In genomic region chr2:199869227-199869541, GRCh38 we compare ENCODE assay signal across 21 cellular contexts. TPM values are rescaled to one million over a fixed set of nuclear protein-coding genes. Genes with fewer than 3 reads are reported as not detected.
A peak's percentile ranks its signal among the peaks of the same experiment; 100 is the strongest.
DNase-seq lines count a peak whose midpoint lies in the region; ATAC-seq and TF ChIP-seq lines count a peak whose summit lies in the region.
"Had no signal": no experiment of that assay in that cellular context is flagged by ENCODE, and none has a peak within 500 bp of the region (broad histone marks: within the 10 kb centered on the region; RNA-seq: fewer than 3 reads in every experiment).

No MANE protein-coding gene starts in this region.

- H3K9ac ChIP-seq in ES-I3 (ENCODE audit: low read depth, low read length), result peak overlapping the region; percentile 49
- H3K9ac ChIP-seq in HUES64 (ENCODE audit: low read depth, low read length), result peak overlapping the region; percentile 56; the same call in 1 of the 2 replicates
- H3K9ac ChIP-seq in iPS-18a (ENCODE audit: low read length), result peak overlapping the region; percentile 65

- no peak for TF ChIP-seq POLR2A in gastrocnemius medialis (IDR thresholded peaks at IDR 0.05)

- ATAC-seq in gastrocnemius medialis (no peak), GM21576 (IDR thresholded peaks at IDR 0.05; ENCODE audit: unreplicated experiment) (no peak)
- ATAC-seq: HCT116 had no signal

- intact Hi-C loops in gastrocnemius medialis (cut with DNase I; ENCODE audit: low total_unique reads), result loop anchor here (10.0 kb wide), 1 partner anchor 164 kb away; no protein-coding TSS in a partner anchor

- H3K27ac ChIP-seq in HUES64 (ENCODE audit: low read depth, low read length), result peak overlapping the region; percentile 90
- peak overlapping the region; percentile 97 for H3K27ac ChIP-seq in iPS-18a (ENCODE audit: low read length)
- peak overlapping the region; percentile 42 to 67 (median 61) for H3K27ac ChIP-seq in gastrocnemius medialis
- H3K27ac ChIP-seq in WERI-Rb-1, result no peak overlapping the region
- H3K27ac ChIP-seq: RWPE1, SK-N-MC had no signal

- in situ Hi-C loops in gastrocnemius medialis (cut with MboI; ENCODE audit: low sequenced_read_pairs in 4 of 4), result no loop called here

- H3K36me3 ChIP-seq in ES-I3 (ENCODE audit: insufficient read depth, low read length) (no peaks in the 10 kb centered on the region), HUES64 (ENCODE audit: insufficient read depth, low read length) (no peaks in the 10 kb centered on the region), iPS-18a (ENCODE audit: control insufficient read depth, low read depth, low read length) (no peaks in the 10 kb centered on the region), gastrocnemius medialis (no peaks in the 10 kb centered on the region), WERI-Rb-1 (no peaks in the 10 kb centered on the region)

- H3K4me3 ChIP-seq in HUES64 (ENCODE audit: low read length), result peak overlapping the region; percentile 32
- peak overlapping the region; percentile 51 for H3K4me3 ChIP-seq in iPS-18a (ENCODE audit: low read length)
- H3K4me3 ChIP-seq in gastrocnemius medialis, result peak overlapping the region in 2 of 4 donors; percentile 4 to 15
- H3K4me3 ChIP-seq in WERI-Rb-1 (ENCODE audit: low read depth, low read length), result no peak overlapping the region
- H3K4me3 ChIP-seq: SK-N-MC had no signal

- peaks cover 24% of the 10 kb centered on the region for H3K4me1 ChIP-seq in ES-I3 (ENCODE audit: insufficient read depth, low read length)
- H3K4me1 ChIP-seq in HUES64 (ENCODE audit: insufficient read depth, low read length), result peaks cover 42% of the 10 kb centered on the region
- H3K4me1 ChIP-seq in iPS-18a (ENCODE audit: control insufficient read depth, low read depth, low read length), result peaks cover 37% of the 10 kb centered on the region
- peaks cover 0 to 5% of the 10 kb centered on the region in 2 donors for H3K4me1 ChIP-seq in gastrocnemius medialis

- no CpG with 5 or more reads among the region's 1 CpG for WGBS in HUES64

- H3K9me3 ChIP-seq in ES-I3 (ENCODE audit: control insufficient read depth, insufficient read depth, low read length) (peaks cover 10% of the 10 kb centered on the region), HUES64 (ENCODE audit: insufficient read depth, low read depth, low read length) (peaks cover 8% of the 10 kb centered on the region), iPS-18a (ENCODE audit: control insufficient read depth, low read depth, low read length) (peaks cover 3% of the 10 kb centered on the region), gastrocnemius medialis (peaks cover 0 to 2% (median 0%) of the 10 kb centered on the region in 3 donors), WERI-Rb-1 (ENCODE audit: severe bottlenecking) (peaks cover 4% of the 10 kb centered on the region)

- DNase-seq in gastrocnemius medialis, result no peak
- DNase-seq in T-helper 2 cell, result no peak
- no peak for DNase-seq in WERI-Rb-1
- DNase-seq: DMS79; Karpas-422; MV-4-11; NCI-H1105 treated with DMSO at 0.1 percent for 48 hours; NCI-H2029 treated with DMSO at 0.1 percent for 48 hours; NCI-H226; NCI-H510A treated with DMSO at 0.1 percent for 48 hours; NCI-H748 treated with DMSO at 0.1 percent for 48 hours; NK-92 treated with Interleukin-12 subunit alpha and Interleukin-12 subunit beta, amount 100 ng/mL, for 24 hours; SHP77 treated with DMSO at 0.1 percent for 48 hours; SW 1271 had no signal

- H3K27me3 ChIP-seq in HUES64 (ENCODE audit: insufficient read depth, low read length) (no peaks in the 10 kb centered on the region), iPS-18a (ENCODE audit: control insufficient read depth, insufficient read depth, low read length) (no peaks in the 10 kb centered on the region), gastrocnemius medialis (no peaks in the 10 kb centered on the region), WERI-Rb-1 (ENCODE audit: insufficient read depth, low read depth, severe bottlenecking) (no peaks in the 10 kb centered on the region)

- TF ChIP-seq CTCF in gastrocnemius medialis (IDR thresholded peaks at IDR 0.05 in 4 of 5, conservative IDR thresholded peaks at IDR 0.05 in 1 of 5) (no peak), WERI-Rb-1 (IDR thresholded peaks at IDR 0.05; ENCODE audit: low read depth, low read length) (no peak)

RNA-seq across cellular contexts. Expression of gene FTCDNL1, which starts 18.2 kb away (rescaled TPM):
- 0.45 TPM for polyA plus RNA-seq in HUES64 (2013, experiment 1 of 2)
- 0.25 TPM for polyA plus RNA-seq in HUES64 (2013, experiment 2 of 2)
- 10 to 100 TPM in 3 of 4 donors, 1 to 10 TPM in 1; 7.9 to 21.9 (median 16.3) TPM for total RNA-seq in gastrocnemius medialis

RNA-seq across cellular contexts. Expression of gene C2orf69, which starts 41.9 kb away (rescaled TPM):
- 14.1 TPM for polyA plus RNA-seq in HUES64 (2013, experiment 1 of 2)
- polyA plus RNA-seq in HUES64 (2013, experiment 2 of 2), result 17.8 TPM
- 10 to 100 TPM in 2 of 4 donors, 1 to 10 TPM in 2; 5.5 to 11.4 (median 9.3) TPM for total RNA-seq in gastrocnemius medialis
